In genomic region chr2:148301362-148301761, GRCh38 we compare ENCODE assay signal across 23 cellular contexts.
"Had no signal": no experiment of that assay in that cellular context is flagged by ENCODE, and none has a peak within 500 bp of the region (broad histone marks: within the 10 kb centered on the region; RNA-seq: fewer than 3 reads in every experiment).

No MANE protein-coding gene starts in this region.

- H3K36me3 ChIP-seq: SJSA1 had no signal

- DNase-seq: IMR-90, Kasumi-1, KG1, MV-4-11, NCI-H1048, NCI-H1105, NCI-H1417, NCI-H1436 treated with DMSO at 0.1 percent for 48 hours, NCI-H1694, NCI-H187 treated with DMSO at 0.1 percent for 48 hours, NCI-H2029 treated with DMSO at 0.1 percent for 48 hours, NCI-H2171 treated with DMSO at 0.1 percent for 48 hours, NCI-H510A, NCI-H524 treated with DMSO at 0.1 percent for 48 hours, NCI-H69, NCI-H774, Right ventricle myocardium superior, RPMI8226, SIG-M5, T-cell had no signal

- H3K4me1 Mint-ChIP-seq: T-cell had no signal

- H3K4me3 ChIP-seq: SJSA1, SK-N-MC had no signal

- ATAC-seq: HepG2, T-cell had no signal

- H3K27me3 ChIP-seq: SJSA1 had no signal

- H3K4me3 Mint-ChIP-seq: T-cell had no signal

- H3K27ac Mint-ChIP-seq: T-cell had no signal

- H3K9me3 Mint-ChIP-seq: T-cell had no signal

- H3K27ac ChIP-seq: SJSA1, SK-N-MC had no signal

- H3K27me3 Mint-ChIP-seq: T-cell had no signal

- H3K4me1 ChIP-seq: SJSA1 had no signal

- H3K9me3 ChIP-seq: SJSA1 had no signal
